21 cellular contexts compared by ENCODE assay signal in genomic region chr11:120562806-120563425, GRCh38. TPM values are rescaled to one million over a fixed set of nuclear protein-coding genes. Genes with fewer than 3 reads are reported as not detected.
DNase-seq lines count a peak whose midpoint lies in the region; ATAC-seq and TF ChIP-seq lines count a peak whose summit lies in the region.
"Had no signal": no experiment of that assay in that cellular context is flagged by ENCODE, and none has a peak within 500 bp of the region (broad histone marks: within the 10 kb centered on the region; RNA-seq: fewer than 3 reads in every experiment).

No MANE protein-coding gene starts in this region.

- H3K4me1 Mint-ChIP-seq in naive B cell: peaks cover 0 to 10% (median 0%) of the 10 kb centered on the region in 3 donors

- peaks cover 0 to 6% of the 10 kb centered on the region in 2 donors for H3K36me3 Mint-ChIP-seq in naive B cell

- TF ChIP-seq POLR2A in heart left ventricle (IDR thresholded peaks at IDR 0.05): no peak

- 62 to 69% (median 66%) methylated on average over 8 to 9 of the region's 9 CpGs for WGBS in heart left ventricle, 4 donors

- no peak overlapping the region for H3K4me3 ChIP-seq in AG10803 (ENCODE audit: low read length)
- H3K4me3 ChIP-seq in heart left ventricle: no peak overlapping the region
- H3K4me3 ChIP-seq: Peyer's patch, transverse colon had no signal

- no peaks in the 10 kb centered on the region for H3K9me3 Mint-ChIP-seq in naive B cell
- H3K9me3 Mint-ChIP-seq: HFFc6 had no signal

- no peaks in the 10 kb centered on the region for H3K36me3 ChIP-seq in heart left ventricle
- H3K36me3 ChIP-seq: Peyer's patch, transverse colon had no signal

- ATAC-seq in heart left ventricle (peak; percentile 69 to 92 (median 80)), naive B cell (ENCODE audit: low read depth in 2 of 2) (no peak), HG03045 (IDR thresholded peaks at IDR 0.05; ENCODE audit: unreplicated experiment) (no peak)
- ATAC-seq: activated CD4-positive, CD25-positive, alpha-beta regulatory T cell treated with anti-CD3 and anti-CD28 coated beads, Interleukin-2, amount 50 U/mL, for 24 hours had no signal

- DNase-seq in AG10803 (ENCODE audit: low read depth) (peak; percentile 29), NCI-H526 treated with DMSO at 0.1 percent for 48 hours (lab: John Stamatoyannopoulos, UW) (peak; percentile 47), heart left ventricle (peak in 2 of 5 donors; percentile 45 to 51), naive B cell (no peak), T-helper 2 cell (no peak), NCI-H2171 treated with DMSO at 0.1 percent for 48 hours (lab: John Stamatoyannopoulos, UW) (no peak)
- no peak for DNase-seq in stimulated activated CD4-positive, alpha-beta T cell treated with anti-CD3 and anti-CD28 coated beads, Interleukin-4, amount 100 ng/mL, for 1 hour
- DNase-seq: activated naive CD4-positive, alpha-beta T cell treated with anti-CD3 and anti-CD28 coated beads, Interleukin-2, amount 50 U/mL, for 16 hours; Calu3; foreskin melanocyte; HFFc6; NCI-H1694 treated with DMSO at 0.1 percent for 48 hours; NCI-H524; Peyer's patch; stimulated activated CD4-positive, alpha-beta T cell treated with anti-CD3 and anti-CD28 coated beads, Interleukin-1b, Interleukin-23, amount 100 ng/mL, for 48 hours; stimulated activated CD8-positive, alpha-beta memory T cell treated with anti-CD3 and anti-CD28 coated beads, Interleukin-4, amount 100 ng/mL, for 48 hours; T-helper 1 cell; transverse colon had no signal

- H3K27me3 ChIP-seq in heart left ventricle: peaks cover 0 to 32% (median 3%) of the 10 kb centered on the region in 9 donors

- H3K4me1 ChIP-seq in heart left ventricle: peaks cover 0 to 35% (median 22%) of the 10 kb centered on the region in 12 donors

- peak overlapping the region in 4 of 6 donors; percentile 2 to 85 (median 44) for H3K27ac Mint-ChIP-seq in naive B cell
- H3K27ac Mint-ChIP-seq: HFFc6 had no signal

- H3K9me3 ChIP-seq in heart left ventricle: no peaks in the 10 kb centered on the region
- H3K9me3 ChIP-seq: Peyer's patch, transverse colon had no signal

- H3K27me3 Mint-ChIP-seq in naive B cell: peaks cover 34 to 55% (median 40%) of the 10 kb centered on the region in 3 donors

- intact Hi-C loops in heart left ventricle (cut with DNase I): no loop called here

- H3K27ac ChIP-seq in heart left ventricle: peak overlapping the region in 5 of 12 donors; percentile 6 to 83 (median 67)
- H3K27ac ChIP-seq: Peyer's patch, transverse colon had no signal

- peak overlapping the region in 2 of 8 donors; percentile 17 to 84 for H3K4me3 Mint-ChIP-seq in naive B cell
- H3K4me3 Mint-ChIP-seq: HFFc6 had no signal

- TF ChIP-seq CTCF in AG10803 (conservative IDR thresholded peaks at IDR 0.05; ENCODE audit: low read length): no peak
- TF ChIP-seq CTCF in heart left ventricle (IDR thresholded peaks at IDR 0.05): no peak

RNA-seq across cellular contexts. Expression of gene GRIK4, which starts 51.4 kb away (rescaled TPM):
- under 1 TPM in 4 of 9 donors, not detected in 5; 0.07 to 0.45 (median 0.13) TPM for total RNA-seq in heart left ventricle
- polyA plus RNA-seq in heart left ventricle (under 1 TPM in 1 of 2 donors, not detected in 1; 0.04 TPM), naive B cell (ENCODE audit: low read depth in 6 of 6) (under 1 TPM in 1 of 6 donors, not detected in 5; 0.18 TPM)
- total RNA-seq: Calu3, HFFc6 had no signal
- polyA plus RNA-seq: keratinocyte had no signal

Comparison
In these comparisons a context has a peak if more than half of its experiments do, and no peak if none do; other contexts are left out.
1. DNase-seq: peak in AG10803 (single experiment) and NCI-H526 treated with DMSO at 0.1 percent for 48 hours (single experiment); none in naive B cell (single experiment), T-helper 2 cell (0 of 5), stimulated activated CD4-positive, alpha-beta T cell treated with anti-CD3 and anti-CD28 coated beads, Interleukin-4, amount 100 ng/mL, for 1 hour (single experiment) and NCI-H2171 treated with DMSO at 0.1 percent for 48 hours (single experiment).
2. ATAC-seq: peak in heart left ventricle (4 of 4); none in naive B cell (0 of 2) and HG03045 (single experiment).